Comparison of ENCODE assay signal across 15 cellular contexts in genomic region chr15:88049509-88049908, GRCh38.
DNase-seq lines count a peak whose midpoint lies in the region; ATAC-seq and TF ChIP-seq lines count a peak whose summit lies in the region.
"Had no signal": no experiment of that assay in that cellular context is flagged by ENCODE, and none has a peak within 500 bp of the region (broad histone marks: within the 10 kb centered on the region; RNA-seq: fewer than 3 reads in every experiment).

No MANE protein-coding gene starts in this region.

- H2BK20ac ChIP-seq in H9 (ENCODE audit: low read depth, low read length, poor library complexity, severe bottlenecking) = no peak overlapping the region

- H3K14ac ChIP-seq in H9 (ENCODE audit: insufficient read depth, low read length) = no peak overlapping the region

- no peaks in the 10 kb centered on the region for H3K9me3 Mint-ChIP-seq in H9
- H3K9me3 Mint-ChIP-seq: activated naive CD4-positive, alpha-beta T cell treated with anti-CD3 and anti-CD28 coated beads for 36 hours had no signal

- no peak overlapping the region for H3K56ac ChIP-seq in H9 (ENCODE audit: insufficient read length, low read depth, low read length)

- WGBS in H9 (ENCODE audit: extremely low coverage, insufficient read length, low lambda C conversion rate) = no CpG with 5 or more reads among the region's 1 CpG
- WGBS in tibial nerve, 2 donors = 48 to 58% methylated on average over 1 of the region's 1 CpG

- H3K23ac ChIP-seq in H9 (ENCODE audit: insufficient read length, low read depth, low read length) = no peak overlapping the region

- no peak overlapping the region for H4K91ac ChIP-seq in H9 (ENCODE audit: insufficient read length, low read depth, low read length)

- no peak overlapping the region for H3K4me2 ChIP-seq in H9 (ENCODE audit: insufficient read depth, insufficient read length, low read length)

- TF ChIP-seq POLR2A in tibial nerve (IDR thresholded peaks at IDR 0.05) = no peak

- H2AK5ac ChIP-seq in H9 (ENCODE audit: insufficient read length, low read length) = no peak overlapping the region

- H3K4me1 ChIP-seq in H9 (ENCODE audit: insufficient read depth, low read length) (no peaks in the 10 kb centered on the region), tibial nerve (peaks cover 0 to 7% (median 0%) of the 10 kb centered on the region in 4 donors)
- H3K4me1 ChIP-seq: prostate gland had no signal

- ATAC-seq in GM18502 (IDR thresholded peaks at IDR 0.05; ENCODE audit: poor library complexity, unreplicated experiment) (peak; percentile 95), HG02759 (IDR thresholded peaks at IDR 0.05; ENCODE audit: unreplicated experiment) (peak; percentile 80), HG03558 (IDR thresholded peaks at IDR 0.05; ENCODE audit: extremely low read depth, unreplicated experiment) (peak; percentile 81)
- ATAC-seq: mucosa of descending colon had no signal

- no peak overlapping the region for H2BK15ac ChIP-seq in H9 (ENCODE audit: low read depth, low read length)

- TF ChIP-seq EP300 in tibial nerve (IDR thresholded peaks at IDR 0.05) = no peak

- no peaks in the 10 kb centered on the region for H3K36me3 ChIP-seq in tibial nerve
- H3K36me3 ChIP-seq: prostate gland, thoracic aorta had no signal

- H3K36me3 Mint-ChIP-seq in H9 (ENCODE audit: insufficient read depth in 1 of 3, low read depth in 3 of 3) = no peaks in the 10 kb centered on the region; a peak in 1 of 7 replicates

- no peak overlapping the region for H2BK120ac ChIP-seq in H9 (ENCODE audit: low read depth, low read length, poor library complexity, severe bottlenecking)

- H4K20me1 ChIP-seq in H9 (ENCODE audit: control insufficient read depth, insufficient read depth, insufficient read length) = no peaks in the 10 kb centered on the region

- H4K5ac ChIP-seq in H9 (ENCODE audit: insufficient read length, low read depth, low read length) = no peak overlapping the region

- no peak overlapping the region for H3T11ph ChIP-seq in H9 (ENCODE audit: low read length)

- no peak overlapping the region for H2AFZ ChIP-seq in H9 (ENCODE audit: low read length)

- no peaks in the 10 kb centered on the region for H3K79me1 ChIP-seq in H9 (ENCODE audit: insufficient read depth, low read depth, low read length, poor library complexity, severe bottlenecking)

- H3K4me1 Mint-ChIP-seq in H9 = peaks cover 15 to 18% of the 10 kb centered on the region in 2 experiments

- no peak overlapping the region for H3K27ac ChIP-seq in H9 (ENCODE audit: insufficient read length, low read depth, low read length)
- H3K27ac ChIP-seq in tibial nerve = no peak overlapping the region
- H3K27ac ChIP-seq: prostate gland, thoracic aorta had no signal

- TF ChIP-seq CTCF in GM20000 (IDR thresholded peaks at IDR 0.05; ENCODE audit: extremely low read depth, missing control alignments) = no peak
- TF ChIP-seq CTCF in H9 (conservative IDR thresholded peaks at IDR 0.05) = no peak
- TF ChIP-seq CTCF in tibial nerve (IDR thresholded peaks at IDR 0.05) = no peak

- H3K23me2 ChIP-seq in H9 (ENCODE audit: insufficient read length, low read depth, low read length, poor library complexity, severe bottlenecking) = no peaks in the 10 kb centered on the region

- H3K18ac ChIP-seq in H9 (ENCODE audit: insufficient read length, low read depth, low read length) = no peak overlapping the region

- no peak overlapping the region for H3K4ac ChIP-seq in H9 (ENCODE audit: low read depth, low read length)

- H3K9me3 ChIP-seq in H9 (ENCODE audit: control insufficient read depth, low read depth, low read length) (no peaks in the 10 kb centered on the region), tibial nerve (no peaks in the 10 kb centered on the region)
- H3K9me3 ChIP-seq: mucosa of descending colon, prostate gland, thoracic aorta had no signal

- H3K27me3 Mint-ChIP-seq in H9 (ENCODE audit: low read depth) = no peaks in the 10 kb centered on the region; the same call in 1 of the 2 replicates

- H3K4me3 Mint-ChIP-seq in H9 = no peak overlapping the region
- H3K4me3 Mint-ChIP-seq: activated naive CD4-positive, alpha-beta T cell treated with anti-CD3 and anti-CD28 coated beads for 36 hours had no signal

- no peaks in the 10 kb centered on the region for H3K27me3 ChIP-seq in H9 (ENCODE audit: insufficient read depth, low read length)
- H3K27me3 ChIP-seq in tibial nerve = no peaks in the 10 kb centered on the region
- H3K27me3 ChIP-seq: dorsolateral prefrontal cortex had no signal

- H3K9ac ChIP-seq in H9 (ENCODE audit: extremely low read depth, insufficient read length, low read length) = no peak overlapping the region

- DNase-seq in GM20000 (ENCODE audit: low spot score) = peak; percentile 18
- DNase-seq in H9 = no peak
- no peak for DNase-seq in tibial nerve (ENCODE audit: low spot score in 2 of 2)
- DNase-seq in NCI-H345 treated with DMSO at 0.1 percent for 48 hours (lab: John Stamatoyannopoulos, UW; ENCODE audit: unreplicated experiment) = no peak
- DNase-seq in activated CD4-positive, alpha-beta T cell treated with anti-CD3 and anti-CD28 coated beads for 4 hours = no peak
- DNase-seq: activated CD8-positive, alpha-beta memory T cell treated with anti-CD3 and anti-CD28 coated beads, Interleukin-2, amount 50 U/mL, for 4 hours; activated naive CD4-positive, alpha-beta T cell treated with anti-CD3 and anti-CD28 coated beads for 36 hours; dorsolateral prefrontal cortex; mucosa of descending colon; NCI-H345 had no signal

- H3K79me2 ChIP-seq in H9 (ENCODE audit: insufficient read depth, low read length) = no peaks in the 10 kb centered on the region

- no peak overlapping the region for H2BK5ac ChIP-seq in H9 (ENCODE audit: insufficient read length, low read length)

- H4K8ac ChIP-seq in H9 (replicated peaks; ENCODE audit: insufficient read length, low read depth, low read length) = no peak overlapping the region

- H2BK12ac ChIP-seq in H9 (ENCODE audit: insufficient read length, low read depth, low read length) = no peak overlapping the region

- no peak overlapping the region for H3K27ac Mint-ChIP-seq in H9
- H3K27ac Mint-ChIP-seq: activated naive CD4-positive, alpha-beta T cell treated with anti-CD3 and anti-CD28 coated beads for 36 hours had no signal

- H3K4me3 ChIP-seq in tibial nerve = no peak overlapping the region
- H3K4me3 ChIP-seq: dorsolateral prefrontal cortex, mucosa of descending colon, prostate gland, thoracic aorta had no signal
